ENCODE assay signal across 26 cellular contexts in genomic region chr3:45681846-45682245, GRCh38.
"Had no signal": no experiment of that assay in that cellular context is flagged by ENCODE, and none has a peak within 500 bp of the region (broad histone marks: within the 10 kb centered on the region; RNA-seq: fewer than 3 reads in every experiment).

No MANE protein-coding gene starts in this region.

- H3K4me3 Mint-ChIP-seq: activated CD8-positive, alpha-beta memory T cell treated with anti-CD3 and anti-CD28 coated beads, Interleukin-2, amount 10 ng/mL, durations not matched to agents 7 days and 5 days; activated naive CD4-positive, alpha-beta T cell treated with anti-CD3 and anti-CD28 coated beads, Interleukin-2, amount 50 U/mL, for 24 hours; effector memory CD8-positive, alpha-beta T cell; natural killer cell treated with Interleukin-12 subunit alpha and Interleukin-12 subunit beta and Interleukin-15 and Interleukin-18, amount 100 ng/mL, for 72 hours had no signal

- H3K27me3 ChIP-seq: heart left ventricle, right atrium auricular region, spleen, transverse colon, uterus had no signal

- H3K27me3 Mint-ChIP-seq: activated CD8-positive, alpha-beta memory T cell treated with anti-CD3 and anti-CD28 coated beads, Interleukin-2, amount 10 ng/mL, durations not matched to agents 7 days and 5 days; activated naive CD4-positive, alpha-beta T cell treated with anti-CD3 and anti-CD28 coated beads, Interleukin-2, amount 50 U/mL, for 24 hours; effector memory CD8-positive, alpha-beta T cell; natural killer cell treated with Interleukin-12 subunit alpha and Interleukin-12 subunit beta and Interleukin-15 and Interleukin-18, amount 100 ng/mL, for 72 hours had no signal

- H3K4me1 ChIP-seq: uterus had no signal

- H3K27ac Mint-ChIP-seq: activated CD8-positive, alpha-beta memory T cell treated with anti-CD3 and anti-CD28 coated beads, Interleukin-2, amount 10 ng/mL, durations not matched to agents 7 days and 5 days; activated naive CD4-positive, alpha-beta T cell treated with anti-CD3 and anti-CD28 coated beads, Interleukin-2, amount 50 U/mL, for 24 hours; activated T-helper 2 cell treated with anti-CD3 and anti-CD28 coated beads, Interferon-gamma antibody, Interleukin-2, Interleukin-4, amounts not matched to agents 10 μg/mL and 5 μg/mL and 100 μg/mL, durations not matched to agents 14 hours and 24 hours and 36 hours; natural killer cell treated with Interleukin-12 subunit alpha and Interleukin-12 subunit beta and Interleukin-15 and Interleukin-18, amount 100 ng/mL, for 72 hours had no signal

- H3K27ac ChIP-seq: heart left ventricle, spleen, transverse colon, uterus, VCaP had no signal

- H3K4me3 ChIP-seq: heart left ventricle, mucosa of descending colon, right atrium auricular region, spleen, transverse colon, uterus had no signal

- H3K36me3 Mint-ChIP-seq: activated naive CD4-positive, alpha-beta T cell treated with anti-CD3 and anti-CD28 coated beads, Interleukin-2, amount 50 U/mL, for 24 hours; natural killer cell treated with Interleukin-12 subunit alpha and Interleukin-12 subunit beta and Interleukin-15 and Interleukin-18, amount 100 ng/mL, for 72 hours had no signal

- H3K36me3 ChIP-seq: transverse colon, uterus had no signal

- H3K9me3 Mint-ChIP-seq: activated naive CD4-positive, alpha-beta T cell treated with anti-CD3 and anti-CD28 coated beads, Interleukin-2, amount 50 U/mL, for 24 hours; activated T-helper 2 cell treated with anti-CD3 and anti-CD28 coated beads, Interferon-gamma antibody, Interleukin-2, Interleukin-4, amounts not matched to agents 10 μg/mL and 5 μg/mL and 100 μg/mL, durations not matched to agents 14 hours and 24 hours and 36 hours; effector memory CD8-positive, alpha-beta T cell; natural killer cell treated with Interleukin-12 subunit alpha and Interleukin-12 subunit beta and Interleukin-15 and Interleukin-18, amount 100 ng/mL, for 72 hours had no signal

- FAIRE-seq: endothelial cell of umbilical vein, islet of Langerhans, TTC549 had no signal

- ATAC-seq: activated CD4-positive, CD25-positive, alpha-beta regulatory T cell treated with anti-CD3 and anti-CD28 coated beads, Interleukin-2, amount 50 U/mL, for 24 hours; activated CD8-positive, alpha-beta memory T cell treated with anti-CD3 and anti-CD28 coated beads, Interleukin-2, amount 10 ng/mL, durations not matched to agents 7 days and 5 days; effector memory CD8-positive, alpha-beta T cell; heart left ventricle; left ventricle myocardium superior; natural killer cell treated with Interleukin-12 subunit alpha and Interleukin-12 subunit beta and Interleukin-15 and Interleukin-18, amount 100 ng/mL, for 72 hours had no signal

- DNase-seq: activated CD4-positive, alpha-beta T cell treated with anti-CD3 and anti-CD28 coated beads for 48 hours; activated CD4-positive, alpha-beta T cell treated with anti-CD3 and anti-CD28 coated beads, Interleukin-2, amount 50 U/mL, for 48 hours; activated CD8-positive, alpha-beta memory T cell treated with anti-CD3 and anti-CD28 coated beads, Interleukin-2, amount 10 ng/mL, durations not matched to agents 7 days and 5 days; activated T-cell treated with anti-CD3 and anti-CD28 coated beads, Interleukin-2, amount 50 U/mL, for 48 hours; anterior cingulate cortex; caudate nucleus; cortex of kidney; effector memory CD8-positive, alpha-beta T cell; heart left ventricle; left ventricle myocardium superior; mucosa of descending colon; spleen; stimulated activated naive CD4-positive, alpha-beta T cell treated with Interleukin-2 at 50 U/mL for 16 hours; T-helper 1 cell; T-helper 9 cell; transverse colon; uterus had no signal

- H3K9me3 ChIP-seq: right atrium auricular region, transverse colon, uterus had no signal
